ENCODE assay signal across 13 cellular contexts in the genomic region with DNA sequence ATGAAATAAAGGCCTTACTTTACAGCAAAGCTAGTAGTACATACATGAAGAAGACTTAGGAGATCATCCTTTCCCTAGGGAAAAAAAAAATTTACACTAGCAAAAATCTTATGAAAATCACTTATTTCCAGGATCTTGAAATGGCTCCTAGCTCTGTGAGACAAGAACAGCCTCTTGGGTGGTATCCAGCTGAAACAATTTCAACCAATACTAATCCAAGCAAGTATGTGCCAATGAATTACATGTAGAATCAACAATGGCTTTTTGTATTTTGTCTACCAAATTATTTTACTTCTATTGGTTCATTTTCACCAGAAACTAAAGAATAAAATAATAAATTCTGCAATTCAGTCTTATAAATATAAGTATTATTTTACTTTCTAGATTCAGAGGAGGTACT.
"Had no signal": no experiment of that assay in that cellular context is flagged by ENCODE, and none has a peak within 500 bp of the region (broad histone marks: within the 10 kb centered on the region; RNA-seq: fewer than 3 reads in every experiment).

No MANE protein-coding gene starts in this region.

- H3K27ac ChIP-seq: esophagus squamous epithelium, gastroesophageal sphincter, neural progenitor cell, ovary had no signal

- DNase-seq: esophagus squamous epithelium; foreskin fibroblast; mammary epithelial cell; ovary; right lobe of liver; stimulated activated CD4-positive, alpha-beta T cell treated with anti-CD3 and anti-CD28 coated beads, Interleukin-4, amount 100 ng/mL, for 24 hours; trophoblast cell had no signal

- H3K4me3 Mint-ChIP-seq: natural killer cell treated with Interleukin-12 subunit alpha and Interleukin-12 subunit beta and Interleukin-15 and Interleukin-18, amount 100 ng/mL, for 72 hours; neural progenitor cell; stimulated activated memory B cell treated with anti-CD40 and anti-IgM and Interleukin-4, amounts not matched to agents 10 μg/mL and 1 μg/mL and 100 μg/mL, for 72 hours; stimulated activated naive CD8-positive, alpha-beta T cell treated with anti-CD3 and anti-CD28 coated beads, Interleukin-15, Interleukin-2, amounts not matched to agents 100 ng/mL and 50 ng/mL, for 24 hours had no signal

- H3K27ac Mint-ChIP-seq: natural killer cell treated with Interleukin-12 subunit alpha and Interleukin-12 subunit beta and Interleukin-15 and Interleukin-18, amount 100 ng/mL, for 72 hours; neural progenitor cell; progenitor cell of endocrine pancreas; stimulated activated memory B cell treated with anti-CD40 and anti-IgM and Interleukin-4, amounts not matched to agents 10 μg/mL and 1 μg/mL and 100 μg/mL, for 72 hours; stimulated activated naive CD8-positive, alpha-beta T cell treated with anti-CD3 and anti-CD28 coated beads, Interleukin-15, Interleukin-2, amounts not matched to agents 100 ng/mL and 50 ng/mL, for 24 hours had no signal

- H3K9me3 Mint-ChIP-seq: natural killer cell treated with Interleukin-12 subunit alpha and Interleukin-12 subunit beta and Interleukin-15 and Interleukin-18, amount 100 ng/mL, for 72 hours; neural progenitor cell; stimulated activated memory B cell treated with anti-CD40 and anti-IgM and Interleukin-4, amounts not matched to agents 10 μg/mL and 1 μg/mL and 100 μg/mL, for 72 hours; stimulated activated naive CD8-positive, alpha-beta T cell treated with anti-CD3 and anti-CD28 coated beads, Interleukin-15, Interleukin-2, amounts not matched to agents 100 ng/mL and 50 ng/mL, for 24 hours had no signal

- H3K27me3 Mint-ChIP-seq: progenitor cell of endocrine pancreas; stimulated activated naive CD8-positive, alpha-beta T cell treated with anti-CD3 and anti-CD28 coated beads, Interleukin-15, Interleukin-2, amounts not matched to agents 100 ng/mL and 50 ng/mL, for 24 hours had no signal

- H3K36me3 Mint-ChIP-seq: natural killer cell treated with Interleukin-12 subunit alpha and Interleukin-12 subunit beta and Interleukin-15 and Interleukin-18, amount 100 ng/mL, for 72 hours; neural progenitor cell; stimulated activated memory B cell treated with anti-CD40 and anti-IgM and Interleukin-4, amounts not matched to agents 10 μg/mL and 1 μg/mL and 100 μg/mL, for 72 hours had no signal

- H3K4me1 Mint-ChIP-seq: neural progenitor cell; stimulated activated memory B cell treated with anti-CD40 and anti-IgM and Interleukin-4, amounts not matched to agents 10 μg/mL and 1 μg/mL and 100 μg/mL, for 72 hours had no signal

- ATAC-seq: gastroesophageal sphincter; natural killer cell treated with Interleukin-12 subunit alpha and Interleukin-12 subunit beta and Interleukin-15 and Interleukin-18, amount 100 ng/mL, for 72 hours; stimulated activated memory B cell treated with anti-CD40 and anti-IgM and Interleukin-4, amounts not matched to agents 10 μg/mL and 1 μg/mL and 100 μg/mL, for 72 hours had no signal
